Comparison of ENCODE assay signal across 8 cellular contexts in the genomic region with DNA sequence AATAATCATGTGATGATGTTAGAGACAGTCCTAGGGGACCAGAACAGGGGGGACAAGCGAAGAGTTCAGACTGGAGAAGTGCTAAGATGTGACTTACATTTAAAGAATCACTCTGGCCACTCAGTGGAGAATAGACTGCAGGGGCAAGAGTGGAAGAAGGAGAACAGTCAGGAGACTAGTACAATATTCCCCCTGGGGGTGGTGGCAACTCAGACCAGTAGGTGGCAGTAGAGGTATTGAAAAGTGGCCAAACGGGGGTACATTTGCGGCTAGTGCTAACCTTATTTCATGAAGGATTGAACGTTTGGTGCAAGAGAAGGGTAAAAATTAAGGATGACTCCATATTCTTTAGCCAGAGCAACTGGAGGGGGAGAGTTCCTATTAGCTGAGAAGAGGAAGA.
A peak's percentile ranks its signal among the peaks of the same experiment; 100 is the strongest.
DNase-seq lines count a peak whose midpoint lies in the region; ATAC-seq lines count a peak whose summit lies in the region.

No MANE protein-coding gene starts in this region.

- ATAC-seq in GM19351 (IDR thresholded peaks at IDR 0.05; ENCODE audit: unreplicated experiment), result peak; percentile 40

- DNase-seq in AG20443 (ENCODE audit: low spot score) (peak; percentile 31), NCI-H2196 treated with DMSO at 0.1 percent for 48 hours (lab: John Stamatoyannopoulos, UW; ENCODE audit: unreplicated experiment) (peak; percentile 1), ecto neural progenitor cell (ENCODE audit: low spot score) (peak; percentile 81), medulla oblongata (ENCODE audit: extremely low spot score) (peak; percentile 55), substantia nigra (lab: John Stamatoyannopoulos, UW) (peak in 26 of 49 donors; percentile 0 to 30 (median 6)), cerebellar nuclear complex (lab: John Stamatoyannopoulos, UW) (no peak)
- DNase-seq in activated CD4-positive, alpha-beta T cell treated with anti-CD3 and anti-CD28 coated beads for 24 hours (ENCODE audit: low read depth in 2 of 2), result peak; percentile 12 to 38

- no peak overlapping the region for H3K27ac ChIP-seq in substantia nigra (ENCODE audit: low read depth, low read length, poor library complexity, severe bottlenecking)

Comparison
In these comparisons a context has a peak if more than half of its experiments do, and no peak if none do; other contexts are left out.
1. DNase-seq: peak in AG20443 (single experiment), NCI-H2196 treated with DMSO at 0.1 percent for 48 hours (single experiment), activated CD4-positive, alpha-beta T cell treated with anti-CD3 and anti-CD28 coated beads for 24 hours (2 of 2), ecto neural progenitor cell (single experiment), medulla oblongata (single experiment) and substantia nigra (26 of 49); none in cerebellar nuclear complex (0 of 2).